9 cellular contexts compared by ENCODE assay signal in genomic region chr1:170866646-170867045, GRCh38.
"Had no signal": no experiment of that assay in that cellular context is flagged by ENCODE, and none has a peak within 500 bp of the region (broad histone marks: within the 10 kb centered on the region; RNA-seq: fewer than 3 reads in every experiment).

No MANE protein-coding gene starts in this region.

- H3K4me3 ChIP-seq: GM23248, GM23338, HAP-1 had no signal

- ATAC-seq: GM23338, HCT116 had no signal

- H3K27ac ChIP-seq: GM23248 had no signal

- H3K36me3 ChIP-seq: HAP-1 had no signal

- H3K4me1 ChIP-seq: HAP-1 had no signal

- DNase-seq: GM23248, GOT3, H7, H9, HCEC 1CT, HFFc6 had no signal

- H3K9me3 ChIP-seq: HAP-1 had no signal
